17 cellular contexts compared by ENCODE assay signal in the genomic region with DNA sequence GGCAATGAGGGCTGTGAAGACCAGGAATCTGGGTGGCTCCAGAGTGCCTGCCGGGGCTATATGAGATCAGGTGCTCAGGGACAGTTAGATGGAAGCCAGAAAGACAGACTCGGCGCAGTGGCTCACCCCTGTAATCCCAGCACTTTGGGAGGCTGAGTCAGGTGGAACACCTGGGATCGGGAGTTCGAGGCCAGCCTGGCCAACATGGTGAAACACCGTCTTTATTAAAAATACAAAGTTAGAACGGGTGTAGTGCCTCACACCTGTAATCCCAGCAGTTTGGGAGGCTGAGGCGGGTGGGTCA. TPM values are rescaled to one million over a fixed set of nuclear protein-coding genes. Genes with fewer than 3 reads are reported as not detected.
A peak's percentile ranks its signal among the peaks of the same experiment; 100 is the strongest.
DNase-seq lines count a peak whose midpoint lies in the region; ATAC-seq, FAIRE-seq and TF ChIP-seq lines count a peak whose summit lies in the region.
"Had no signal": no experiment of that assay in that cellular context is flagged by ENCODE, and none has a peak within 500 bp of the region (broad histone marks: within the 10 kb centered on the region; RNA-seq: fewer than 3 reads in every experiment).

No MANE protein-coding gene starts in this region.

- H3K9me3 Mint-ChIP-seq in astrocyte (ENCODE audit: unreplicated experiment) (peaks cover 2% of the 10 kb centered on the region), memory B cell (no peaks in the 10 kb centered on the region)
- H3K9me3 Mint-ChIP-seq in stimulated activated effector memory CD8-positive, alpha-beta T cell treated with anti-CD3 and anti-CD28 coated beads, Interleukin-12 subunit alpha, Interleukin-12 subunit beta, amount 100 ng/mL, for 72 hours: no peaks in the 10 kb centered on the region

- CTCF ChIA-PET in IMR-90 (lab: Yijun Ruan, JAX): no interaction called here

- peak overlapping the region; percentile 73 for H3K4ac ChIP-seq in IMR-90 (ENCODE audit: low read depth, low read length)

- H3K36me3 Mint-ChIP-seq in astrocyte (ENCODE audit: low read depth, unreplicated experiment) (peaks cover 13% of the 10 kb centered on the region), memory B cell (peaks cover 22% of the 10 kb centered on the region)
- peaks cover 6% of the 10 kb centered on the region for H3K36me3 Mint-ChIP-seq in stimulated activated effector memory CD8-positive, alpha-beta T cell treated with anti-CD3 and anti-CD28 coated beads, Interleukin-12 subunit alpha, Interleukin-12 subunit beta, amount 100 ng/mL, for 72 hours

- H3K9me1 ChIP-seq in IMR-90 (ENCODE audit: insufficient read depth, low read length): peaks cover 22% of the 10 kb centered on the region

- H3K36me3 ChIP-seq in IMR-90 (ENCODE audit: control insufficient read depth, insufficient read depth, low read length): peaks cover 5% of the 10 kb centered on the region; the same call in 1 of the 2 replicates
- H3K36me3 ChIP-seq in astrocyte (ENCODE audit: insufficient read depth, low read length): no peaks in the 10 kb centered on the region
- no peaks in the 10 kb centered on the region for H3K36me3 ChIP-seq in uterus
- H3K36me3 ChIP-seq in tibial nerve: peaks cover 0 to 1% (median 0%) of the 10 kb centered on the region in 3 donors
- H3K36me3 ChIP-seq: BE2C, heart right ventricle had no signal

- H3K79me1 ChIP-seq in IMR-90 (ENCODE audit: low read depth in 1 of 2, low read length in 2 of 2): 0 out of 4 replicates have a peak, but pooled peaks cover 0 to 6% of the 10 kb centered on the region in 2 experiments

- no peak for TF ChIP-seq EP300 in tibial nerve (IDR thresholded peaks at IDR 0.05)

- TF ChIP-seq CTCF in IMR-90 (conservative IDR thresholded peaks at IDR 0.05; ENCODE audit: low read depth, low read length) (no peak), astrocyte (IDR thresholded peaks at IDR 0.05; ENCODE audit: insufficient read depth, low read depth, low read length) (no peak), uterus (IDR thresholded peaks at IDR 0.05) (no peak), tibial nerve (IDR thresholded peaks at IDR 0.05) (no peak)

- H3K27ac ChIP-seq in IMR-90 (ENCODE audit: insufficient read depth, low read length) (no peak overlapping the region), astrocyte (ENCODE audit: low read depth, low read length) (peak overlapping the region; percentile 23), uterus (peak overlapping the region in 1 of 2 donors; percentile 28), tibial nerve (no peak overlapping the region)

- H3K4me3 Mint-ChIP-seq in astrocyte (ENCODE audit: unreplicated experiment) (no peak overlapping the region), memory B cell (no peak overlapping the region)
- H3K4me3 Mint-ChIP-seq in stimulated activated effector memory CD8-positive, alpha-beta T cell treated with anti-CD3 and anti-CD28 coated beads, Interleukin-12 subunit alpha, Interleukin-12 subunit beta, amount 100 ng/mL, for 72 hours: no peak overlapping the region

- FAIRE-seq in astrocyte (lab: Jason Lieb, UNC): no peak
- FAIRE-seq: endothelial cell of umbilical vein had no signal

- H4K91ac ChIP-seq in IMR-90 (ENCODE audit: insufficient read depth, low read depth, low read length): peak overlapping the region; percentile 50; the same call in 1 of the 2 replicates

- H4K20me1 ChIP-seq in IMR-90 (ENCODE audit: insufficient read depth, low read length): no peaks in the 10 kb centered on the region
- H4K20me1 ChIP-seq in astrocyte (ENCODE audit: insufficient read depth, low read length): no peaks in the 10 kb centered on the region

- in situ Hi-C loops in IMR-90 (cut with MboI; ENCODE audit: low sequenced_read_pairs): no loop called here

- H3K18ac ChIP-seq in IMR-90 (ENCODE audit: low read depth, low read length): no peak overlapping the region

- peak overlapping the region; percentile 69 for H2BK5ac ChIP-seq in IMR-90 (ENCODE audit: low read depth, low read length, poor library complexity, severe bottlenecking)

- H3K4me3 ChIP-seq in IMR-90 (ENCODE audit: insufficient read depth, low read depth, low read length): no peak overlapping the region
- no peak overlapping the region for H3K4me3 ChIP-seq in astrocyte (ENCODE audit: insufficient read depth, low read depth, low read length)
- H3K4me3 ChIP-seq in uterus: no peak overlapping the region
- no peak overlapping the region for H3K4me3 ChIP-seq in tibial nerve

- dilution Hi-C loops in IMR-90 (cut with HindIII; ENCODE audit: low sequenced_read_pairs, unreplicated experiment): no loop called here

- H3K4me2 ChIP-seq in IMR-90 (ENCODE audit: low read depth, low read length): no peak overlapping the region
- peak overlapping the region; percentile 64 for H3K4me2 ChIP-seq in astrocyte (ENCODE audit: low read length)

- DNase-seq in IMR-90: no peak
- no peak for DNase-seq in astrocyte (ENCODE audit: low read depth)
- DNase-seq in memory B cell (ENCODE audit: low spot score in 2 of 2): no peak
- no peak for DNase-seq in stimulated activated effector memory CD8-positive, alpha-beta T cell treated with anti-CD3 and anti-CD28 coated beads, Interleukin-12 subunit alpha, Interleukin-12 subunit beta, amount 100 ng/mL, for 72 hours (ENCODE audit: low spot score in 2 of 2)
- no peak for DNase-seq in activated CD4-positive, alpha-beta T cell treated with anti-CD3 and anti-CD28 coated beads, Interleukin-2, amount 50 U/mL, for 1 hour
- DNase-seq in uterus: no peak
- DNase-seq in tibial nerve (ENCODE audit: low spot score in 2 of 2): no peak
- DNase-seq: activated CD8-positive, alpha-beta memory T cell treated with anti-CD3 and anti-CD28 coated beads, Interleukin-2, amount 50 U/mL, for 48 hours; activated naive CD4-positive, alpha-beta T cell treated with anti-CD3 and anti-CD28 coated beads, Interleukin-2, amount 50 U/mL, for 16 hours; BE2C; heart right ventricle; NCI-H1930; NCI-H524 treated with DMSO at 0.1 percent for 48 hours; stimulated activated CD4-positive, alpha-beta T cell treated with anti-CD3 and anti-CD28 coated beads, Interleukin-4, amount 100 ng/mL, for 24 hours had no signal

- no TSS peak for BruUV-seq in IMR-90 (replicated peaks; lab: Mats Ljungman, UMichigan)

- no peaks in the 10 kb centered on the region for H3K9me3 ChIP-seq in IMR-90 (ENCODE audit: control insufficient read depth, insufficient read depth, low read length)
- no peaks in the 10 kb centered on the region for H3K9me3 ChIP-seq in astrocyte (ENCODE audit: insufficient read depth, low read depth, low read length)
- H3K9me3 ChIP-seq in uterus: no peaks in the 10 kb centered on the region
- no peaks in the 10 kb centered on the region for H3K9me3 ChIP-seq in tibial nerve
- H3K9me3 ChIP-seq: BE2C, heart right ventricle had no signal

- no peaks in the 10 kb centered on the region for H3K27me3 Mint-ChIP-seq in astrocyte (ENCODE audit: low read depth, unreplicated experiment)
- H3K27me3 Mint-ChIP-seq in memory B cell: no peaks in the 10 kb centered on the region

- peaks cover 20% of the 10 kb centered on the region for H3K4me1 Mint-ChIP-seq in astrocyte (ENCODE audit: low read depth, unreplicated experiment)
- peaks cover 15% of the 10 kb centered on the region for H3K4me1 Mint-ChIP-seq in memory B cell
- H3K4me1 Mint-ChIP-seq in stimulated activated effector memory CD8-positive, alpha-beta T cell treated with anti-CD3 and anti-CD28 coated beads, Interleukin-12 subunit alpha, Interleukin-12 subunit beta, amount 100 ng/mL, for 72 hours: peaks cover 20% of the 10 kb centered on the region

- H4K5ac ChIP-seq in IMR-90 (ENCODE audit: low read depth, low read length): no peak overlapping the region

- no peak overlapping the region for H3K9ac ChIP-seq in IMR-90 (ENCODE audit: low read depth, low read length)
- H3K9ac ChIP-seq in astrocyte (ENCODE audit: low read length): peak overlapping the region; percentile 11

- TF ChIP-seq POLR2A in IMR-90 (IDR thresholded peaks at IDR 0.05; ENCODE audit: low read depth, low read length) (no peak), uterus (IDR thresholded peaks at IDR 0.05) (no peak), tibial nerve (IDR thresholded peaks at IDR 0.05) (no peak)

- no peak overlapping the region for H2AK5ac ChIP-seq in IMR-90 (ENCODE audit: low read depth, low read length)

- H2BK15ac ChIP-seq in IMR-90 (ENCODE audit: low read depth, low read length): no peak overlapping the region

- H3K4me1 ChIP-seq in IMR-90 (ENCODE audit: control insufficient read depth, insufficient read depth, low read length) (peaks cover 9% of the 10 kb centered on the region), astrocyte (ENCODE audit: insufficient read depth, low read length) (peaks cover 18% of the 10 kb centered on the region), uterus (no peaks in the 10 kb centered on the region), tibial nerve (no peaks in the 10 kb centered on the region)
- H3K4me1 ChIP-seq: BE2C had no signal

- H4K8ac ChIP-seq in IMR-90 (ENCODE audit: low read depth in 2 of 2, low read length in 2 of 2): peak overlapping the region; percentile 38 to 81; a peak in 3 of 4 replicates

- H3K23ac ChIP-seq in IMR-90 (ENCODE audit: low read depth, low read length): 0 out of 2 replicates have a peak overlapping the region, but pooled peaks have one; percentile 1

- H2AFZ ChIP-seq in IMR-90 (replicated peaks; ENCODE audit: low read length, poor library complexity) (peak overlapping the region; percentile 80), astrocyte (ENCODE audit: low read depth, low read length) (no peak overlapping the region)

- H2BK120ac ChIP-seq in IMR-90 (ENCODE audit: low read depth, low read length): peak overlapping the region; percentile 44; the same call in 1 of the 2 replicates

- POLR2A ChIA-PET in IMR-90 (lab: Charles Lee; ENCODE audit: unreplicated experiment): no interaction called here

- no peaks in the 10 kb centered on the region for H3K79me2 ChIP-seq in astrocyte (ENCODE audit: insufficient read depth, low read length)

- TF ChIP-seq RAD21 in IMR-90 (IDR thresholded peaks at IDR 0.05; ENCODE audit: low read length): no peak

- peak overlapping the region; percentile 76 for H3K27ac Mint-ChIP-seq in astrocyte (ENCODE audit: unreplicated experiment)
- peak overlapping the region; percentile 88 for H3K27ac Mint-ChIP-seq in memory B cell
- peak overlapping the region; percentile 83 for H3K27ac Mint-ChIP-seq in stimulated activated effector memory CD8-positive, alpha-beta T cell treated with anti-CD3 and anti-CD28 coated beads, Interleukin-12 subunit alpha, Interleukin-12 subunit beta, amount 100 ng/mL, for 72 hours

- H3K27me3 ChIP-seq in IMR-90 (ENCODE audit: control insufficient read depth, insufficient read depth, low read length) (no peaks in the 10 kb centered on the region), astrocyte (ENCODE audit: insufficient read depth, low read length) (no peaks in the 10 kb centered on the region), uterus (no peaks in the 10 kb centered on the region), tibial nerve (no peaks in the 10 kb centered on the region)
- H3K27me3 ChIP-seq: BE2C, heart right ventricle had no signal

- ATAC-seq in IMR-90 (ENCODE audit: low read depth) (no peak), memory B cell (ENCODE audit: low read depth) (no peak), HG03460 (IDR thresholded peaks at IDR 0.05; ENCODE audit: unreplicated experiment) (no peak)
- ATAC-seq in stimulated activated effector memory CD8-positive, alpha-beta T cell treated with anti-CD3 and anti-CD28 coated beads, Interleukin-12 subunit alpha, Interleukin-12 subunit beta, amount 100 ng/mL, for 72 hours: no peak
- ATAC-seq: Panc1 had no signal

- H3K14ac ChIP-seq in IMR-90 (replicated peaks; ENCODE audit: low read depth, low read length): peak overlapping the region; percentile 50; the same call in 1 of the 2 replicates

- WGBS in IMR-90 (ENCODE audit: extremely low coverage in 2 of 2, insufficient read length in 1 of 2), 2 experiments: 100% methylated on average over 1 of the region's 8 CpGs; no CpG with 5 or more reads in 1 of the 2 experiments
- WGBS in tibial nerve, 2 donors: 93% methylated on average over 8 of the region's 8 CpGs

- H2BK20ac ChIP-seq in IMR-90 (ENCODE audit: low read depth, low read length): no peak overlapping the region; the same call in 1 of the 2 replicates

- no peak overlapping the region for H3K56ac ChIP-seq in IMR-90 (ENCODE audit: extremely low read depth, insufficient read depth, low read length)

- H2AK9ac ChIP-seq in IMR-90 (replicated peaks; ENCODE audit: low read depth, low read length, poor library complexity): no peak overlapping the region

- intact Hi-C loops in IMR-90 (cut with micrococcal nuclease) (no loop called here), uterus (cut with DNase I; ENCODE audit: low total_unique reads) (no loop called here)

RNA-seq across cellular contexts. Expression of gene BCAS4, which starts 43.4 kb away (rescaled TPM):
- 40.0 and 47.5 TPM in 2 replicates for total RNA-seq in IMR-90 (2012; rRNA removed)
- polyA plus RNA-seq in IMR-90 (2012; rRNA removed): 42.7 and 46.9 TPM in 2 replicates
- 29.3 and 63.1 TPM in 2 replicates for polyA plus RNA-seq in IMR-90 (2012; cell fraction: cytosol; rRNA removed)
- polyA plus RNA-seq in IMR-90 (2012; cell fraction: nucleus; rRNA removed; ENCODE audit: low replicate concordance): 24.3 and 25.0 TPM in 2 replicates
- 13.2 and 16.7 TPM in 2 replicates for total RNA-seq in astrocyte
- total RNA-seq in uterus: 1 to 10 TPM in 2 of 4 donors, under 1 TPM in 1, not detected in 1; under 0.01 to 9.1 (median 3.5) TPM
- total RNA-seq in tibial nerve: under 1 TPM; 0.30 to 0.84 (median 0.51) TPM
